In the genomic region with DNA sequence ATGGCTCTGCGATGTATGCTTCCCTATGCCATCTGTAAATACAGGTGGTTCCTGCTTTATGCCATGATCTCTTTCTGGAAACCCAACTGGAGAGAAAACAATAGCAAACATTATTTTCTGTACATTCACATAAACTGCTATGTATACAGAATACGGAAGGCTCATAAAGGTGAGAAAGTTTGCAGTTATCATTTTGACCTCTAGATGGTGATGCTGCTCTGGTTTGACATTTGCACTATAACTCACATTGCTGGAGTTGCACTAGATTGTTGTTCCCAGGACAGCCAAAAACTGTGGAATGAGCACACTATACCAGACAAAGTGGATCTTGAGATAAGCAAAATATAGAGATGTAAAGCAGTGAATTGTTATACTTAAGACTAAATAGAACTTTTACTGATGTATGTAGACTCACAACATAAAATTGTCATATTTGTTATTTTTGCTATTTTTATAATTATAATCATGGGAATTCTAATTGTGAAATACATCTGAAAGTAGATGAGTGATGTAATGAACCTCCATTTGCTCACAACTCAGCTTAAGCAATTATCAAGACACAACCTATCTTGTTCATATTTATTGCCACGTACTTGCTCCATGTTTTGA, we compare ENCODE assay signal across 7 cellular contexts.
DNase-seq lines count a peak whose midpoint lies in the region; TF ChIP-seq lines count a peak whose summit lies in the region.

No MANE protein-coding gene starts in this region.

- H3K4me1 Mint-ChIP-seq in glutamatergic neuron (ENCODE audit: low read depth, unreplicated experiment): peaks cover 16% of the 10 kb centered on the region

- H3K27me3 ChIP-seq in HAP-1 (ENCODE audit: low read depth) (peaks cover 11% of the 10 kb centered on the region), MM.1S (replicated peaks; ENCODE audit: insufficient read depth, low read length) (no peaks in the 10 kb centered on the region), tibial artery (no peaks in the 10 kb centered on the region)

- no peaks in the 10 kb centered on the region for H4K20me1 ChIP-seq in MM.1S (ENCODE audit: insufficient read depth, low read length)

- H3K27ac ChIP-seq in MM.1S (ENCODE audit: low read length) (no peak overlapping the region), tibial artery (no peak overlapping the region)

- DNase-seq in GM13976 (ENCODE audit: low spot score): peak; percentile 18
- peak; percentile 40 to 48 for DNase-seq in HAP-1 (ENCODE audit: low spot score in 2 of 2)
- peak; percentile 46 for DNase-seq in MM.1S
- peak; percentile 5 for DNase-seq in SKM-1 (lab: John Stamatoyannopoulos, UW; ENCODE audit: unreplicated experiment)
- no peak for DNase-seq in glutamatergic neuron
- no peak for DNase-seq in tibial artery
- no peak for DNase-seq in SW 1271 (lab: John Stamatoyannopoulos, UW)

- H3K9ac ChIP-seq in MM.1S (ENCODE audit: low read length): no peak overlapping the region

- no peaks in the 10 kb centered on the region for H3K9me2 ChIP-seq in MM.1S (replicated peaks; ENCODE audit: insufficient read depth, low read length)

- no peak overlapping the region for H3K27ac Mint-ChIP-seq in glutamatergic neuron (ENCODE audit: unreplicated experiment)

- H3K9me3 Mint-ChIP-seq in glutamatergic neuron (ENCODE audit: unreplicated experiment): no peaks in the 10 kb centered on the region

- no peaks in the 10 kb centered on the region for H3K36me3 Mint-ChIP-seq in glutamatergic neuron (ENCODE audit: unreplicated experiment)

- no peak overlapping the region for H2AFZ ChIP-seq in MM.1S (ENCODE audit: low read length)

- no peaks in the 10 kb centered on the region for H3K9me3 ChIP-seq in HAP-1
- H3K9me3 ChIP-seq in MM.1S (replicated peaks; ENCODE audit: insufficient read depth, low read length): no peaks in the 10 kb centered on the region
- no peaks in the 10 kb centered on the region for H3K9me3 ChIP-seq in tibial artery

- TF ChIP-seq CTCF in GM13976 (IDR thresholded peaks at IDR 0.05; ENCODE audit: borderline replicate concordance, control extremely low read depth, extremely low read depth, insufficient read depth, missing control alignments) (peak; percentile 46), MM.1S (IDR thresholded peaks at IDR 0.05; ENCODE audit: low read length) (peak; percentile 80), glutamatergic neuron (IDR thresholded peaks at IDR 0.05; ENCODE audit: partially characterized antibody, unreplicated experiment) (peak; percentile 71), tibial artery (IDR thresholded peaks at IDR 0.05) (peak; percentile 22 to 32)

- no peak overlapping the region for H3K4me3 Mint-ChIP-seq in glutamatergic neuron (ENCODE audit: unreplicated experiment)

- in situ Hi-C loops in GM13976 (cut with MboI; ENCODE audit: low sequenced_read_pairs, unreplicated experiment) (no loop called here), HAP-1 (cut with MboI; ENCODE audit: low sequenced_read_pairs) (no loop called here)

- no peaks in the 10 kb centered on the region for H3K27me3 Mint-ChIP-seq in glutamatergic neuron (ENCODE audit: unreplicated experiment)

- H3K4me2 ChIP-seq in MM.1S (ENCODE audit: low read depth, low read length): no peak overlapping the region

- H3F3A ChIP-seq in MM.1S (ENCODE audit: insufficient read depth, low read length): no peaks in the 10 kb centered on the region

- H3K4me1 ChIP-seq in HAP-1: no peaks in the 10 kb centered on the region
- H3K4me1 ChIP-seq in MM.1S (ENCODE audit: low read length): no peaks in the 10 kb centered on the region
- H3K4me1 ChIP-seq in tibial artery: no peaks in the 10 kb centered on the region

- H3K79me2 ChIP-seq in MM.1S (ENCODE audit: low read length): no peaks in the 10 kb centered on the region

- intact Hi-C loops in tibial artery (cut with DNase I; ENCODE audit: low total_unique reads): no loop called here

- no peak overlapping the region for H3K4me3 ChIP-seq in HAP-1
- H3K4me3 ChIP-seq in MM.1S (ENCODE audit: low read length): no peak overlapping the region
- H3K4me3 ChIP-seq in tibial artery: no peak overlapping the region

- H3K36me3 ChIP-seq in HAP-1 (replicated peaks) (no peaks in the 10 kb centered on the region), MM.1S (replicated peaks; ENCODE audit: insufficient read depth, low read length) (no peaks in the 10 kb centered on the region), tibial artery (no peaks in the 10 kb centered on the region)

Comparison
In these comparisons a context has a peak if more than half of its experiments do, and no peak if none do; other contexts are left out.
1. DNase-seq: peak in GM13976 (single experiment), HAP-1 (2 of 2), MM.1S (single experiment) and SKM-1 (single experiment); none in glutamatergic neuron (single experiment), tibial artery (0 of 2) and SW 1271 (0 of 2).
2. CTCF ChIP-seq: peak in every context shown above with its lines; median percentile 80 in MM.1S; 71 in glutamatergic neuron; 46 in GM13976; 27 in tibial artery.